Comparison of ENCODE assay signal across 18 cellular contexts in the genomic region with DNA sequence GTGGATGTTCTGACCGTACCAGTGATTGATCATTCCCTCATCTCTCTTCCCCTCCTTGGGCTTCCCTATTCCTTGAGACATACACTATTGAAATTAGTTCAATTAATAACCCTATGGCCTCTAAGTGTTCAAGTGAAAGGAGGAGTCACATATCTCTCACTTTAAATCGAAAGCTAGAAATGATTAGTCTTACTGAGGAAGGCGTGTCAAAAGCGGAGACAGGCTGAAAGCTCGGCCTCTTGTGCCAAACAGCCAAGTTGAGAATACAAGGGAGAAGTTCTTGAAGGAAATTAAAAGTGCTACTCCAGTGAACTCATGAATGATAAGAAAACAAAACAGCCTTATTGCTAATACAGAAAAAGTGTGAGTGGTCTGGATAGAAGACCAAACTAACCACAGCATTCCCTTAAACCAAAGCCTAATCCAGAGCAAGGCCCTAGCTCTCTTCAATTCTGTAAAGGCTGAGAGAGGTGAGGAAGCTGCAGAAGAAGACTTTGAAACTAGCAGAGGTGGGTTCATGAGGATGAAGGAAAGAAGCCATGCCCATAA.
DNase-seq lines count a peak whose midpoint lies in the region; ATAC-seq and TF ChIP-seq lines count a peak whose summit lies in the region.
"Had no signal": no experiment of that assay in that cellular context is flagged by ENCODE, and none has a peak within 500 bp of the region (broad histone marks: within the 10 kb centered on the region; RNA-seq: fewer than 3 reads in every experiment).

No MANE protein-coding gene starts in this region.

- no peaks in the 10 kb centered on the region for H3K27me3 ChIP-seq in H9 (ENCODE audit: insufficient read depth, low read length)
- H3K27me3 ChIP-seq: BLaER1 had no signal

- H4K5ac ChIP-seq in H9 (ENCODE audit: insufficient read length, low read depth, low read length) = no peak overlapping the region

- H4K20me1 ChIP-seq in H9 (ENCODE audit: control insufficient read depth, insufficient read depth, insufficient read length) = no peaks in the 10 kb centered on the region
- H4K20me1 ChIP-seq: BLaER1 had no signal

- H2BK20ac ChIP-seq in H9 (ENCODE audit: low read depth, low read length, poor library complexity, severe bottlenecking) = no peak overlapping the region

- no peak for TF ChIP-seq CTCF in H9 (conservative IDR thresholded peaks at IDR 0.05)

- H2BK12ac ChIP-seq in H9 (ENCODE audit: insufficient read length, low read depth, low read length) = no peak overlapping the region

- H3K23ac ChIP-seq in H9 (ENCODE audit: insufficient read length, low read depth, low read length) = no peak overlapping the region

- H3K9ac ChIP-seq in H9 (ENCODE audit: extremely low read depth, insufficient read length, low read length) = no peak overlapping the region
- H3K9ac ChIP-seq: BLaER1, KMS-11 had no signal

- H3K79me2 ChIP-seq in H9 (ENCODE audit: insufficient read depth, low read length) = no peaks in the 10 kb centered on the region

- H3K27ac Mint-ChIP-seq in H9 = no peak overlapping the region
- H3K27ac Mint-ChIP-seq: CD4-positive, alpha-beta memory T cell had no signal

- H4K91ac ChIP-seq in H9 (ENCODE audit: insufficient read length, low read depth, low read length) = no peak overlapping the region

- ATAC-seq in HG03432 (IDR thresholded peaks at IDR 0.05; ENCODE audit: unreplicated experiment) (peak; percentile 75), GM18909 (IDR thresholded peaks at IDR 0.05; ENCODE audit: poor library complexity, unreplicated experiment) (no peak), HG03342 (IDR thresholded peaks at IDR 0.05; ENCODE audit: unreplicated experiment) (no peak)
- ATAC-seq: A549 had no signal

- no peak overlapping the region for H2BK5ac ChIP-seq in H9 (ENCODE audit: insufficient read length, low read length)

- H3K9me3 ChIP-seq in H9 (ENCODE audit: control insufficient read depth, low read depth, low read length) = no peaks in the 10 kb centered on the region
- H3K9me3 ChIP-seq: A549, BLaER1 had no signal

- no peak overlapping the region for H2BK120ac ChIP-seq in H9 (ENCODE audit: low read depth, low read length, poor library complexity, severe bottlenecking)

- H3K18ac ChIP-seq in H9 (ENCODE audit: insufficient read length, low read depth, low read length) = no peak overlapping the region

- no peak overlapping the region for H3K4ac ChIP-seq in H9 (ENCODE audit: low read depth, low read length)

- DNase-seq in astrocyte of the hippocampus (ENCODE audit: low read depth, low spot score) (peak; percentile 72), mucosa of gallbladder (ENCODE audit: low spot score) (peak; percentile 51), NAMALWA (ENCODE audit: low spot score) (no peak), H9 (no peak)
- DNase-seq: CD4-positive, alpha-beta memory T cell; DMS153; DMS79; GDM1; GOT3; H7 had no signal

- H3T11ph ChIP-seq in H9 (ENCODE audit: low read length) = no peak overlapping the region

- H3K36me3 Mint-ChIP-seq in H9 (ENCODE audit: insufficient read depth in 1 of 3, low read depth in 3 of 3) = no peaks in the 10 kb centered on the region
- H3K36me3 Mint-ChIP-seq: CD14-positive monocyte; CD4-positive, alpha-beta memory T cell had no signal

- no peak overlapping the region for H4K8ac ChIP-seq in H9 (replicated peaks; ENCODE audit: insufficient read length, low read depth, low read length)

- no peaks in the 10 kb centered on the region for H3K4me1 ChIP-seq in H9 (ENCODE audit: insufficient read depth, low read length)
- H3K4me1 ChIP-seq: A549 had no signal

- no peaks in the 10 kb centered on the region for H3K9me3 Mint-ChIP-seq in H9
- H3K9me3 Mint-ChIP-seq: CD4-positive, alpha-beta memory T cell had no signal

- H2AFZ ChIP-seq in H9 (ENCODE audit: low read length) = no peak overlapping the region

- H3K14ac ChIP-seq in H9 (ENCODE audit: insufficient read depth, low read length) = no peak overlapping the region

- no peak overlapping the region for H3K4me3 Mint-ChIP-seq in H9
- H3K4me3 Mint-ChIP-seq: CD14-positive monocyte; CD4-positive, alpha-beta memory T cell had no signal

- H3K4me2 ChIP-seq in H9 (ENCODE audit: insufficient read depth, insufficient read length, low read length) = no peak overlapping the region
- H3K4me2 ChIP-seq: A549, BLaER1, KMS-11 had no signal

- no peaks in the 10 kb centered on the region for H3K27me3 Mint-ChIP-seq in H9 (ENCODE audit: low read depth)

- no peak overlapping the region for H3K27ac ChIP-seq in H9 (ENCODE audit: insufficient read length, low read depth, low read length)
- H3K27ac ChIP-seq: A549, BLaER1, HL-60, KMS-11 had no signal

- H3K23me2 ChIP-seq in H9 (ENCODE audit: insufficient read length, low read depth, low read length, poor library complexity, severe bottlenecking) = no peaks in the 10 kb centered on the region

- H2BK15ac ChIP-seq in H9 (ENCODE audit: low read depth, low read length) = no peak overlapping the region

- H2AK5ac ChIP-seq in H9 (ENCODE audit: insufficient read length, low read length) = no peak overlapping the region

- WGBS in H9 (ENCODE audit: extremely low coverage, insufficient read length, low lambda C conversion rate) = no CpG with 5 or more reads among the region's 5 CpGs

- H3K79me1 ChIP-seq in H9 (ENCODE audit: insufficient read depth, low read depth, low read length, poor library complexity, severe bottlenecking) = no peaks in the 10 kb centered on the region

- H3K56ac ChIP-seq in H9 (ENCODE audit: insufficient read length, low read depth, low read length) = no peak overlapping the region

- H3K4me1 Mint-ChIP-seq in H9 = peaks cover 6 to 7% of the 10 kb centered on the region in 2 experiments
- H3K4me1 Mint-ChIP-seq: CD4-positive, alpha-beta memory T cell had no signal

Comparison
In these comparisons a context has a peak if more than half of its experiments do, and no peak if none do; other contexts are left out.
1. DNase-seq: peak in astrocyte of the hippocampus (single experiment) and mucosa of gallbladder (single experiment); none in NAMALWA (single experiment) and H9 (single experiment).